In the genomic region with DNA sequence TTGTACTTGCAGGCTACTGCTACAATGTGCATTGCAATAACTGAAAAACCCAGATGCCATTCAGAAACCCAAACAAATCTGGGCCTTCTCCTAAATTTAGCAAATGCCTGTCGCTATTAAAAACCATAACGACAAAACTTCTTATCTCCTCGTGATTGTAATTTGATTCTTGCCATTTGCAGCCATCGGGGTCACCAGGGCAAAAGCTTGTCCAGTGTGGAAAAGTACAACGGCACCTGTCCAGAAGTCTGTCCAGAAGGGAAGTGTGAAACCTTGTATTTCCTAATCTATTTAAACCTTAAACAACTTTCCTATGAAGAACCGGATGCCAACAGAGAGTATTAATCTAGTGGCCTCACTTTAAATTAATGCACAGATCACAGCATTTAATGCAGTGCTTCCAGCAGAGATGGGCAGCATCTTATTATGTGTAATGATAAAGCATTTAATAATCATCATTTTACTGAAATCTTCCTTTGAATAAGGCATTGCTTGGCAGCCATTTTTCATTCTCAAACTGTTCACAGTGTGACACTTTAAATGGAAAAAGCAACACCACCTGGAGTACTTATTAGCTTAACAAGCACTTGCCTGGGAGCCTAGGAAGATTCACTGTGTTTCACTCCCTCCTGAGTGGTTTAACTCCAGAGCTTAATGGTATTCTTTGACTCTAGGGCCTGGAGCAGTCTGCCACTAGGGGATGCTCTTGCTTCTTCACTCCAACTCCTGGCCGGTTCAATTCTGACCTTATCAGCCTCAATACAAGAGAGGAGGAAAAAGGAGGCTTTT, we compare ENCODE assay signal across 9 cellular contexts. TPM values are rescaled to one million over a fixed set of nuclear protein-coding genes. Genes with fewer than 3 reads are reported as not detected.
DNase-seq lines count a peak whose midpoint lies in the region; ATAC-seq and TF ChIP-seq lines count a peak whose summit lies in the region.
"Had no signal": no experiment of that assay in that cellular context is flagged by ENCODE, and none has a peak within 500 bp of the region (broad histone marks: within the 10 kb centered on the region; RNA-seq: fewer than 3 reads in every experiment).

No MANE protein-coding gene starts in this region.

- TF ChIP-seq CTCF in AG09319 (IDR thresholded peaks at IDR 0.05; ENCODE audit: low read depth, low read length) (no peak; the same call in none of the 2 replicates), GM13976 (IDR thresholded peaks at IDR 0.05; ENCODE audit: borderline replicate concordance, control extremely low read depth, extremely low read depth, insufficient read depth, missing control alignments) (peak; percentile 70), epithelial cell of esophagus (IDR thresholded peaks at IDR 0.05; ENCODE audit: insufficient read depth, low read depth, low read length, missing control alignments) (peak; percentile 100)

- H3K27ac ChIP-seq in aorta (ENCODE audit: low read depth in 1 of 2, low read length in 2 of 2): no peak overlapping the region

- intact Hi-C loops in aorta (cut with DNase I): loop anchor here (5.0 to 10.0 kb wide), 4 partner anchors 370 to 938 kb away; no protein-coding TSS in a partner anchor

- H3K9me3 ChIP-seq in aorta (ENCODE audit: control insufficient read depth, low read length): no peaks in the 10 kb centered on the region

- no peaks in the 10 kb centered on the region for H3K36me3 ChIP-seq in aorta (ENCODE audit: control insufficient read depth in 1 of 2, insufficient read depth in 2 of 2, low read length in 1 of 2)

- peak; percentile 59 for DNase-seq in AG09319 (ENCODE audit: extremely low read depth, low read depth)
- DNase-seq in GM13976 (ENCODE audit: low spot score): peak; percentile 45
- peak; percentile 73 for DNase-seq in NAMALWA (ENCODE audit: low spot score)
- peak; percentile 51 for DNase-seq in SKM-1 (lab: John Stamatoyannopoulos, UW; ENCODE audit: unreplicated experiment)
- DNase-seq in epithelial cell of esophagus (ENCODE audit: low read depth): peak; percentile 79
- DNase-seq in mucosa of gallbladder (ENCODE audit: low spot score): peak; percentile 79
- DNase-seq in aorta: peak in 1 of 2 donors; percentile 63

- no peaks in the 10 kb centered on the region for H3K27me3 ChIP-seq in aorta (ENCODE audit: control insufficient read depth in 1 of 2, insufficient read depth in 2 of 2, low read length in 1 of 2)

- peak; percentile 90 for ATAC-seq in HG02642 (IDR thresholded peaks at IDR 0.05; ENCODE audit: poor library complexity, unreplicated experiment)
- peak; percentile 90 for ATAC-seq in aorta (ENCODE audit: low FRiP score)

- WGBS in aorta, 2 donors: 20 to 22% methylated on average over 7 of the region's 7 CpGs

- in situ Hi-C loops in GM13976 (cut with MboI; ENCODE audit: low sequenced_read_pairs, unreplicated experiment): no loop called here

- H3K4me3 ChIP-seq in epithelial cell of esophagus (ENCODE audit: low read length) (no peak overlapping the region), aorta (ENCODE audit: low read length in 2 of 2) (no peak overlapping the region)

- H3K4me1 ChIP-seq in aorta (ENCODE audit: control insufficient read depth in 1 of 2, insufficient read depth in 2 of 2, low read length in 2 of 2): no peaks in the 10 kb centered on the region

RNA-seq across cellular contexts. Expression of gene C7, which starts 4.9 kb away (rescaled TPM):
- total RNA-seq in mucosa of gallbladder: 355 TPM
- 100 to 1,000 TPM; 327 to 412 TPM for total RNA-seq in aorta
- polyA plus RNA-seq in aorta: 10 to 100 TPM; 16.0 to 27.2 TPM
- total RNA-seq: T-helper 1 cell treated with Interleukin-12 subunit alpha and Interleukin-12 subunit beta and Interleukin-4 antibody, amounts not matched to agents 30 ng/mL and 1 ng/mL, for 36 hours had no signal
